9 cellular contexts compared by ENCODE assay signal in the genomic region with DNA sequence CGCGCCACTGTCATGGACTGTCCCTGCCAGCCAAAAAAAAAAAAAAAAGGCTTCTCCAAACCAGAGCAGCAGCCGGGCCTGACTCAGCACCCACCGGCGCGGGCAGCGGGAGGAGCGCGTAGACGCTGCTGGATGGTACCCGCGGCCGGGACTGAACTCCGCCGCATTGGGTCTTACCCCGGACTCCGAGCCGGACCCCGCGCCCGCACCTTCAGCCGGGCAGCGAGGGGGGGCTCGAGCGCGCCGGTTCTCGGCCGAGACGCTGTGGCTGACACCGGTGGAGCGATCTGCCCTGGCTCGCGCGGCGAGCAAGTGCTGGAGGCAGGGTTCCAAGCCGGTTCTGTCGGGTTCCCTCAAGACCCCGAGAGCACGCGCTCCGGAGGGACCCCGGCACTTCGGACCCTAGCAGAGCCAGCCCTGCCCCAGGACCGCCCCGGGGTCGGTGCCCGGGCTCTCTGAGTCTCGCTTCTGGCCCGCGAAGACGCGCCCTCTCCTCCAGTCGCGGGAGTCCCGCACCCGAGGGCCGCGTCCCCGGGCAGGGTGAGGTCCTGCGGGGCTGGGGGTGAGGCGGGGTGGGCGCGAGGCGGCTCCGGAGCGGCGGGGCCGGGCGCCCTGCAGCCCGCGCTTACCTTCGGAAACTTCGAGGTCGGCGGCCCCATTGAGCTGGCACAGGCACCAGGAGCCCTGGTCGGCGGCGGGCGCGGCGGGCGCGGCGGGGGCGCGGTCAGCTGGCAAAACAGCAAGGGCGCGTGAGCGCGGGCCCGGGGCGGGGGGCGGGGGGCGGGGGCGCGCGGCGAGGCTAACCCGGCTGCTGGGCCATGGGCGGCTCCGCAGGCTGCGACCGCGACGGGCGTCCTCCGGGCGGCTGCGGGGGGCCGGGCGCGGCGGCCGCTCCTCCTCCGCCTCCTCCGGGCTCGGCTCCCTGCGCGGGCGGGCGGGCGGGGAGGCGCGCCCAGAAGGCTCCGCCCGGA. TPM values are rescaled to one million over a fixed set of nuclear protein-coding genes. Genes with fewer than 3 reads are reported as not detected.
DNase-seq lines count a peak whose midpoint lies in the region; ATAC-seq and TF ChIP-seq lines count a peak whose summit lies in the region.
"Had no signal": no experiment of that assay in that cellular context is flagged by ENCODE, and none has a peak within 500 bp of the region (broad histone marks: within the 10 kb centered on the region; RNA-seq: fewer than 3 reads in every experiment).

No MANE protein-coding gene starts in this region.

- H3K4me1 ChIP-seq in RWPE2 (ENCODE audit: insufficient read depth, poor library complexity, severe bottlenecking) (no peaks in the 10 kb centered on the region), heart left ventricle (peaks cover 3 to 18% (median 10%) of the 10 kb centered on the region in 12 donors)

- DNase-seq in ELF-1 (ENCODE audit: low read depth, low spot score) (peak; percentile 54), RWPE2 (ENCODE audit: low spot score) (no peak), heart left ventricle (no peak), retina (peak; percentile 69), HCEC 1CT (no peak), HuH-7 (ENCODE audit: low spot score) (no peak), GF-D8 (lab: John Stamatoyannopoulos, UW) (no peak)
- DNase-seq: stimulated activated CD4-positive, alpha-beta T cell treated with anti-CD3 and anti-CD28 coated beads, Interleukin-4, amount 100 ng/mL, for 4 hours had no signal

- no peaks in the 10 kb centered on the region for H3K36me3 ChIP-seq in RWPE2 (ENCODE audit: low read depth)
- H3K36me3 ChIP-seq in heart left ventricle = no peaks in the 10 kb centered on the region

- H3K4me3 ChIP-seq in RWPE2 (ENCODE audit: severe bottlenecking) (peak overlapping the region; percentile 27), heart left ventricle (peak overlapping the region in 11 of 12 donors; percentile 19 to 55 (median 42))

- ATAC-seq in RWPE2 (ENCODE audit: low read depth) = peak; percentile 24; the same call in 1 of the 3 replicates
- peak in 2 of 4 donors; percentile 24 to 64 for ATAC-seq in heart left ventricle
- no peak for ATAC-seq in GM18873 (IDR thresholded peaks at IDR 0.05; ENCODE audit: low FRiP score, unreplicated experiment)

- H3K27me3 ChIP-seq in RWPE2 (ENCODE audit: insufficient read depth, poor library complexity, severe bottlenecking) (peaks cover 15% of the 10 kb centered on the region), heart left ventricle (peaks cover 0 to 62% (median 22%) of the 10 kb centered on the region in 9 donors)

- no peaks in the 10 kb centered on the region for H3K9me3 ChIP-seq in RWPE2 (ENCODE audit: severe bottlenecking)
- H3K9me3 ChIP-seq in heart left ventricle = no peaks in the 10 kb centered on the region

- TF ChIP-seq CTCF in RWPE2 (IDR thresholded peaks at IDR 0.05; ENCODE audit: poor library complexity, severe bottlenecking) (no peak), heart left ventricle (IDR thresholded peaks at IDR 0.05) (no peak)

- intact Hi-C loops in heart left ventricle (cut with DNase I) = no loop called here

- WGBS in heart left ventricle, 4 donors = 1 to 2% (median 1%) methylated on average over 18 to 127 of the region's 127 CpGs

- H3K27ac ChIP-seq in RWPE2 (ENCODE audit: poor library complexity, severe bottlenecking) (no peak overlapping the region), heart left ventricle (no peak overlapping the region)

- TF ChIP-seq POLR2A in heart left ventricle (IDR thresholded peaks at IDR 0.05) = no peak

RNA-seq across cellular contexts. Expression of a gene that starts 11.8 kb away (rescaled TPM):
- total RNA-seq in heart left ventricle = 10 to 100 TPM; 12.9 to 33.6 (median 21.8) TPM
- 10 to 100 TPM in 1 of 2 donors, 1 to 10 TPM in 1; 4.4 to 14.0 TPM for polyA plus RNA-seq in heart left ventricle

Comparison
In these comparisons a context has a peak if more than half of its experiments do, and no peak if none do; other contexts are left out.
1. DNase-seq: peak in ELF-1 (single experiment) and retina (single experiment); none in RWPE2 (single experiment), heart left ventricle (0 of 5), HCEC 1CT (single experiment), HuH-7 (single experiment) and GF-D8 (single experiment).